Comparison of ENCODE assay signal across 14 cellular contexts in the genomic region with DNA sequence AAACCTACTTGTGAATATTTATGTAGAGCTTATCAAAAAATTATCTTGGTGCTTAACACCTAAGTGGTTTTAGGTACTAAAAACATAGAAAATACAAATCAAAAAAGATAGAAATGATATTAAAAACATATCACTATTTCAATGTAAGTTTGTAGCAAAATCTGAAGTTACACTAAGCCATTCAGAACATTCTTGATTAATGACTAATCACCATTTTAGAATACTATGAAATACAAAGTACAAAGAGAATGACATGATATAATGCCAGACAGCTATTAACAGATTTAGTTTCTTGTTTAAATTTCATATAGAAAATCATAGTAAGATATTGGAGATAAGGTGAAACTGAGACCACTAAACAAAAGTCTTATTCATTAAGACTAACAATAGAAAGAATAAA.
DNase-seq lines count a peak whose midpoint lies in the region; ATAC-seq and TF ChIP-seq lines count a peak whose summit lies in the region.
"Had no signal": no experiment of that assay in that cellular context is flagged by ENCODE, and none has a peak within 500 bp of the region (broad histone marks: within the 10 kb centered on the region; RNA-seq: fewer than 3 reads in every experiment).

No MANE protein-coding gene starts in this region.

- H3K27ac Mint-ChIP-seq in T-cell = no peak overlapping the region

- no peak for ATAC-seq in T-cell (replicated peaks in 1 of 4)

- DNase-seq in COLO829 (ENCODE audit: low spot score) = peak; percentile 5
- peak; percentile 30 for DNase-seq in adipocyte (ENCODE audit: low read depth)
- peak; percentile 14 for DNase-seq in epithelial cell of esophagus (ENCODE audit: low read depth)
- DNase-seq in renal cortical epithelial cell (ENCODE audit: low read depth) = peak; percentile 1
- no peak for DNase-seq in T-cell
- no peak for DNase-seq in amniotic stem cell (lab: John Stamatoyannopoulos, UW)
- DNase-seq in islet precursor cell = no peak
- DNase-seq in NCI-H510A treated with DMSO at 0.1 percent for 48 hours (lab: John Stamatoyannopoulos, UW) = no peak
- DNase-seq: AML-193, GF-D8, NCI-H1417, NCI-H2029 treated with DMSO at 0.1 percent for 48 hours, NCI-H524, SHP77 treated with DMSO at 0.1 percent for 48 hours had no signal

- peaks cover 23% of the 10 kb centered on the region for H3K4me1 ChIP-seq in adipocyte (ENCODE audit: control insufficient read depth, insufficient read depth, low read length)

- H3K4me3 ChIP-seq in adipocyte (ENCODE audit: low read length) (no peak overlapping the region), epithelial cell of esophagus (ENCODE audit: low read length) (no peak overlapping the region)

- no peaks in the 10 kb centered on the region for H3K4me1 Mint-ChIP-seq in T-cell

- TF ChIP-seq CTCF in epithelial cell of esophagus (IDR thresholded peaks at IDR 0.05; ENCODE audit: insufficient read depth, low read depth, low read length, missing control alignments) = no peak

- H3K9me3 Mint-ChIP-seq in T-cell = peaks cover 15 to 23% (median 21%) of the 10 kb centered on the region in 3 donors

- H3K27me3 Mint-ChIP-seq in T-cell = no peaks in the 10 kb centered on the region

- H3K27me3 ChIP-seq in adipocyte (replicated peaks; ENCODE audit: control insufficient read depth, insufficient read depth, low read length) = no peaks in the 10 kb centered on the region

- CTCF ChIA-PET in T-cell (lab: Charles Lee) = no interaction called here

- POLR2A ChIA-PET in T-cell (lab: Charles Lee) = no interaction called here

- H3K9ac ChIP-seq in adipocyte (ENCODE audit: low read length) = no peak overlapping the region

- no peak overlapping the region for H3K4me3 Mint-ChIP-seq in T-cell

- no peaks in the 10 kb centered on the region for H3K36me3 ChIP-seq in adipocyte (ENCODE audit: control insufficient read depth, insufficient read depth, low read length, severe bottlenecking)

- H3K36me3 Mint-ChIP-seq in T-cell = no peaks in the 10 kb centered on the region

- peaks cover 6% of the 10 kb centered on the region for H3K9me3 ChIP-seq in adipocyte (ENCODE audit: control insufficient read depth, low read length)

Comparison
In these comparisons a context has a peak if more than half of its experiments do, and no peak if none do; other contexts are left out.
1. DNase-seq: peak in COLO829 (single experiment), adipocyte (single experiment), epithelial cell of esophagus (single experiment) and renal cortical epithelial cell (single experiment); none in T-cell (0 of 34), amniotic stem cell (single experiment), islet precursor cell (single experiment) and NCI-H510A treated with DMSO at 0.1 percent for 48 hours (single experiment).